18 cellular contexts compared by ENCODE assay signal in the genomic region with DNA sequence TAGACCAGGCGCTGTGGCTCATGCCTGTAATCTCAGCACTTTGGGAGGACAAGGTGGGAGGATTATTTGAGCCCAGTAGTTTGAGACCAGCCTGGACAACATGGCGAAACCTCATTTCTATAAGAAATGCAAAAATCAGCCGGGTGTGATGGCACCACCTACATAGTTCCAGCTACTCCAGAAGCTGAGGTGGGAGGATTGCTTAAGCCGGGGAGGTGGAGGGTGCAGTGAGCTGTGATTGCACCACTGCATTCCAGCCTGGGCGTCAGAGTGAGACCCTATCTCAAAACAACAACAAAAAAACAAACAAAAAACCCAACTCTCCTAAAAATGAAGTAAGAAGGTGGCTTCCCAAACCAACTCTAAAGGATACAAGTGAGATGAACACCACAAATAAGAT. TPM values are rescaled to one million over a fixed set of nuclear protein-coding genes. Genes with fewer than 3 reads are reported as not detected.
A peak's percentile ranks its signal among the peaks of the same experiment; 100 is the strongest.
DNase-seq lines count a peak whose midpoint lies in the region; ATAC-seq and TF ChIP-seq lines count a peak whose summit lies in the region.
"Had no signal": no experiment of that assay in that cellular context is flagged by ENCODE, and none has a peak within 500 bp of the region (broad histone marks: within the 10 kb centered on the region; RNA-seq: fewer than 3 reads in every experiment).

No MANE protein-coding gene starts in this region.

- in situ Hi-C loops in KBM-7 (cut with MboI; ENCODE audit: low pct_unique_long_range_greater_than_20kb, low sequenced_read_pairs): no loop called here

- DNase-seq in Right ventricle myocardium inferior (ENCODE audit: missing footprints) (peak; percentile 50), left ventricle myocardium superior (no peak), chondrocyte (ENCODE audit: low spot score) (no peak), left kidney (ENCODE audit: low read depth, low spot score) (peak; percentile 41), renal cortical epithelial cell (ENCODE audit: low read depth) (peak; percentile 6), KBM-7 (no peak)
- DNase-seq: 8988T; CD4-positive, alpha-beta memory T cell; DMS79 treated with DMSO at 0.1 percent for 48 hours; GF-D8; GOT3; H7 had no signal

- H3K4me1 Mint-ChIP-seq in chondrocyte (ENCODE audit: low read depth): peaks cover 5% of the 10 kb centered on the region

- peaks cover 59% of the 10 kb centered on the region for H3K36me3 Mint-ChIP-seq in chondrocyte (ENCODE audit: low read depth)

- no peak for TF ChIP-seq CTCF in chondrocyte (IDR thresholded peaks at IDR 0.05)

- ATAC-seq in Right ventricle myocardium inferior (no peak), left ventricle myocardium superior (no peak), HG02623 (IDR thresholded peaks at IDR 0.05; ENCODE audit: unreplicated experiment) (no peak), GM18907 (IDR thresholded peaks at IDR 0.05; ENCODE audit: unreplicated experiment) (no peak)
- ATAC-seq: HCT116, HepG2 had no signal

- peak overlapping the region; percentile 45 for H3K27ac Mint-ChIP-seq in chondrocyte (ENCODE audit: unreplicated experiment)
- H3K27ac Mint-ChIP-seq: IgD-negative memory B cell had no signal

- no peaks in the 10 kb centered on the region for H3K9me3 Mint-ChIP-seq in chondrocyte (ENCODE audit: low read depth)
- H3K9me3 Mint-ChIP-seq: CD14-positive monocyte; CD4-positive, alpha-beta memory T cell; IgD-negative memory B cell had no signal

- intact Hi-C loops in Right ventricle myocardium inferior (cut with DNase I) (no loop called here), left ventricle myocardium superior (cut with micrococcal nuclease) (no loop called here)

- no peaks in the 10 kb centered on the region for H3K27me3 Mint-ChIP-seq in chondrocyte (ENCODE audit: low read depth)
- H3K27me3 Mint-ChIP-seq: CD4-positive, alpha-beta memory T cell; IgD-negative memory B cell had no signal

- H3K4me3 Mint-ChIP-seq in chondrocyte (ENCODE audit: unreplicated experiment): no peak overlapping the region
- H3K4me3 Mint-ChIP-seq: CD14-positive monocyte; CD4-positive, alpha-beta memory T cell; IgD-negative memory B cell had no signal

RNA-seq across cellular contexts. Expression of gene IARS1, which starts 23.0 kb away (rescaled TPM):
- total RNA-seq in Right ventricle myocardium inferior (54.7 TPM), left ventricle myocardium superior (55.6 TPM), chondrocyte (176 to 249 TPM (median 237 TPM) in 3 replicates), renal cortical epithelial cell (239 and 356 TPM in 2 replicates)

RNA-seq across cellular contexts. Expression of gene NOL8, which starts 54.6 kb away (rescaled TPM):
- 14.2 TPM for total RNA-seq in Right ventricle myocardium inferior
- total RNA-seq in left ventricle myocardium superior: 13.1 TPM
- total RNA-seq in chondrocyte: 28.3 to 39.7 TPM (median 30.5 TPM) in 3 replicates
- total RNA-seq in renal cortical epithelial cell: 14.8 and 33.9 TPM in 2 replicates

RNA-seq across cellular contexts. Expression of gene CENPP, which starts 55.2 kb away (rescaled TPM):
- total RNA-seq in Right ventricle myocardium inferior (3.3 TPM), left ventricle myocardium superior (4.3 TPM), chondrocyte (7.7 to 19.7 TPM (median 9.2 TPM) in 3 replicates), renal cortical epithelial cell (1.2 and 3.1 TPM in 2 replicates)

Comparison
In these comparisons a context has a peak if more than half of its experiments do, and no peak if none do; other contexts are left out.
1. DNase-seq: peak in Right ventricle myocardium inferior (single experiment), left kidney (single experiment) and renal cortical epithelial cell (single experiment); none in left ventricle myocardium superior (single experiment), chondrocyte (single experiment) and KBM-7 (single experiment).